8 cellular contexts compared by ENCODE assay signal in the genomic region with DNA sequence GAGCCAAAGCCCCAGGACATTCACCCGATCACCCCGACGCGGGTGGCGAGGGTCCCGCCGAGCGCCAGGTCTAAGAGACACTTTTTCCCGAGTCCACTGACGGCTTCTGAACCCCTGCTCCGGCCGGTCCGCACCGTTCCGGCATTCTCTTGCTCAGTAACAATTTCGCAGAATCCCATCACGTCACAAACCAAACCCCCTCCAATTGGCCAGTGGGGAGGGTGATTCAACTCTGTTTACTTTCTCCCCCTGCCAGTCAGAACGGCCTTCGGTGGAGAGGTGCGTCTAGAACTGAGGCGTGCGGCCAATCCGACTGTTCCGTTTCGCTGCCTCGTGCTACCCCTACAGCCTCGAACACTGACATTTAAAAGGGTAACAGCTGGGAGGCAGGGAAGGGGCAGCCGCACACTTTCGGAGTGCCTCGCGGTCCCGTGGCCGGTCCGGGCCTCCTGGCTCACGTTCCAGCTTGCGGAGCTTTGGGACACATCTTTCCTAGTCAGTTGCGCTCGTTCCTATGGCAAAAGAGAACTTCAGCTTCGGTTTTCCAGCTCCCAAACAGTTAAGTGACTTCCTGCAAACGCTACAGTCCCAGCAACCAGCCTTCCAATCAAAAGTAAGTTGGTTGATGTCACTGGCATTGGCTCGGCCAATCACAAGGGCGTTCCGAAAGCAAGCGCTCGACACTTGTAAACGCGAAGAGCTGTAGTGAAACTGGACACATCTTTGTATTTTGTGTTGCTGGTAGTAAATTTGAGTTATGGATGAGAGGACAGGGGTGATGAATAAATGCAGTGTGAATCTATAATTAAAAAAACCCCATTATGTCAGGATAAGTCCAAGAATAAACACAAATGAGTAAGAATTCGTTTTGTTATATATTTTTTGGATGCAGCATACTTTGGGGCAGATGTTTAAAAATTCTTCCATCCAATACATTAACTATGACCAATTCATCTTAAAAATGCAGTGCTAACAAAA. TPM values are rescaled to one million over a fixed set of nuclear protein-coding genes. Genes with fewer than 3 reads are reported as not detected.
DNase-seq lines count a peak whose midpoint lies in the region; ATAC-seq and FAIRE-seq lines count a peak whose summit lies in the region.

A gene (minus strand): TSS at position 860 of the 978 bp plus-strand sequence. CDS start 1,294 bp downstream, outside the sequence.

- DNase-seq in DMS114 treated with DMSO at 0.1 percent for 48 hours (lab: John Stamatoyannopoulos, UW; ENCODE audit: unreplicated experiment) = peak; percentile 90
- peak; percentile 85 for DNase-seq in RCC 7860 (ENCODE audit: low spot score)
- peak; percentile 90 to 95 for DNase-seq in activated T-cell treated with anti-CD3 and anti-CD28 coated beads, Interleukin-2, amount 50 U/mL, for 72 hours
- DNase-seq in stimulated activated CD8-positive, alpha-beta memory T cell treated with anti-CD3 and anti-CD28 coated beads, Interleukin-7, amount 100 ng/mL, for 24 hours (ENCODE audit: low read depth) = peak; percentile 70

- peaks cover 0 to 41% of the 10 kb centered on the region in 2 donors for H3K36me3 ChIP-seq in muscle layer of duodenum (ENCODE audit: control insufficient read depth in 1 of 2, insufficient read depth in 2 of 2, low read length in 2 of 2)

- no peaks in the 10 kb centered on the region for H3K27me3 Mint-ChIP-seq in IgD-negative memory B cell
- H3K27me3 Mint-ChIP-seq in activated T-cell treated with anti-CD3 and anti-CD28 coated beads, Interleukin-2, amount 50 U/mL, for 72 hours (ENCODE audit: low read depth) = no peaks in the 10 kb centered on the region

- H3K9me3 Mint-ChIP-seq in IgD-negative memory B cell = no peaks in the 10 kb centered on the region
- no peaks in the 10 kb centered on the region for H3K9me3 Mint-ChIP-seq in activated T-cell treated with anti-CD3 and anti-CD28 coated beads, Interleukin-2, amount 50 U/mL, for 72 hours

- FAIRE-seq in RCC 7860 (lab: Jason Lieb, UNC) = peak; percentile 86

- no peaks in the 10 kb centered on the region for H3K36me3 Mint-ChIP-seq in IgD-negative memory B cell
- peaks cover 3 to 8% of the 10 kb centered on the region in 2 donors for H3K36me3 Mint-ChIP-seq in activated T-cell treated with anti-CD3 and anti-CD28 coated beads, Interleukin-2, amount 50 U/mL, for 72 hours (ENCODE audit: insufficient read depth in 2 of 2)

- peaks cover 23 to 41% (median 34%) of the 10 kb centered on the region in 3 donors for H3K4me1 Mint-ChIP-seq in IgD-negative memory B cell
- H3K4me1 Mint-ChIP-seq in activated T-cell treated with anti-CD3 and anti-CD28 coated beads, Interleukin-2, amount 50 U/mL, for 72 hours (ENCODE audit: low read depth) = peaks cover 47% of the 10 kb centered on the region

- peak within 1 kb of the TSS; percentile 97 for H3K27ac ChIP-seq in muscle layer of duodenum (ENCODE audit: low read length)

- H3K4me3 Mint-ChIP-seq in IgD-negative memory B cell = peak within 1 kb of the TSS; percentile 94 to 99 (median 98)
- peak within 1 kb of the TSS; percentile 86 to 94 for H3K4me3 Mint-ChIP-seq in activated T-cell treated with anti-CD3 and anti-CD28 coated beads, Interleukin-2, amount 50 U/mL, for 72 hours

- no peaks in the 10 kb centered on the region for H3K9me3 ChIP-seq in muscle layer of duodenum (ENCODE audit: control insufficient read depth in 1 of 2, low read length in 2 of 2)

- peaks cover 9 to 18% of the 10 kb centered on the region in 2 donors for H3K4me1 ChIP-seq in muscle layer of duodenum (ENCODE audit: control insufficient read depth in 1 of 2, insufficient read depth in 2 of 2, low read length in 2 of 2)

- no peaks in the 10 kb centered on the region for H3K27me3 ChIP-seq in muscle layer of duodenum (ENCODE audit: low read depth, low read length)

- peak within 1 kb of the TSS; percentile 96 to 100 (median 99) for H3K27ac Mint-ChIP-seq in IgD-negative memory B cell
- peak within 1 kb of the TSS; percentile 98 for H3K27ac Mint-ChIP-seq in activated T-cell treated with anti-CD3 and anti-CD28 coated beads, Interleukin-2, amount 50 U/mL, for 72 hours

- ATAC-seq in GM21529 (IDR thresholded peaks at IDR 0.05; ENCODE audit: unreplicated experiment) (peak; percentile 67), esophagus mucosa (peak; percentile 80)
- ATAC-seq in activated T-cell treated with anti-CD3 and anti-CD28 coated beads, Interleukin-2, amount 50 U/mL, for 72 hours (replicated peaks in 1 of 2) = peak; percentile 78 to 80

- H3K4me3 ChIP-seq in muscle layer of duodenum (ENCODE audit: low read depth in 1 of 2, low read length in 2 of 2) = peak within 1 kb of the TSS; percentile 59 to 77

RNA-seq across cellular contexts. Expression of the gene that starts here (rescaled TPM):
- polyA plus RNA-seq in IgD-negative memory B cell = 3.3 TPM
- total RNA-seq in activated T-cell treated with anti-CD3 and anti-CD28 coated beads, Interleukin-2, amount 50 U/mL, for 72 hours = 10 to 100 TPM; 27.5 to 35.4 TPM
- 6.1 TPM for total RNA-seq in esophagus mucosa

Comparison
In these comparisons a context has a peak if more than half of its experiments do, and no peak if none do; other contexts are left out.
1. Peak in every context shown above with its lines: DNase-seq, ATAC-seq, H3K4me3 ChIP-seq and H3K27ac ChIP-seq.